ENCODE assay signal across 1 cellular context in the genomic region with DNA sequence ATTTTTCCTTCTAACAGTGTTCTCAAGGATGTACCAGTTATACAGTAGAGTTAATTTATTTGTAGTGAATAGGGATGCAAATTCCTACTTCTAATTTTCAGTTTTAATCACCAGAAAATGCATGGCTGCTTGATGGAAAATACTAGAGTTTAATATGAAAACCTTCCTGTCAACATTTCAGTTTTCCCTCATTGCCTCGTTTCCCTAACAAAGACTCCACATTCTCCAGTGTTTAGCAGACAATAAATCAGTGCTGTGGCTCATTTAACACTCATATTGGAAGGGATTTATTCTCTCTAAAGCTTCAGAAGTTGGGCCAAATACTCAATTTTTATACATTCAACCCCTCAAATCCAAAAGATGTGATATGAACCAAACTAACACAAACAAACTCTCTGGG.
TF ChIP-seq lines count a peak whose summit lies in the region.

No MANE protein-coding gene starts in this region.

TF ChIP-seq in SK-N-SH, 30 proteins besides CTCF, POLR2A, EP300 and RAD21 (continued from another document):
- TF ChIP-seq REST (IDR thresholded peaks at IDR 0.05; ENCODE audit: low read depth, low read length) (no peak), ELF1 (IDR thresholded peaks at IDR 0.05) (no peak), RFX5 (IDR thresholded peaks at IDR 0.05; ENCODE audit: low read length) (no peak)
